ENCODE assay signal across 8 cellular contexts in the genomic region with DNA sequence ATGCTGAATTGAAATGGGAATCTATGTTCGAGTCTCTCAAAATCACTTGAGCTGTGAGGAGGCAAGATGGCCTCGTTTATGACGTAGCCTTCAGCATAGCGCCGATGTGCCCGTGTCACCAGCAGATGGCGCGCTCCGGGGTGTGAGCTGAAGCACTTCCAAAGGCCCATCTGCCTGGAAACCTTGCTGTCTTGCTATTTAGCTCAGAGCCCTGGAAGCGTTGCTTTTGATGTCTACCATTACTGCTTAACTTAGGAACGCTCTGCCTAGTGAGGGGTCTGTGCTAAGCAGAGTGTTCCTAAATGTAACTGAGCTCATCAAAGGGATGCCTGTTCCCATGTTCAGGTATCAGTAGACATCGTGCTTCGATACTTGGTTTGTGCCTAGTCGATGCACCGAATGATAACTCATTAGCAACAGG.
DNase-seq lines count a peak whose midpoint lies in the region; ATAC-seq and TF ChIP-seq lines count a peak whose summit lies in the region.

No MANE protein-coding gene starts in this region.

- TF ChIP-seq EP300 in esophagus muscularis mucosa (IDR thresholded peaks at IDR 0.05) (no peak), neural cell (conservative IDR thresholded peaks at IDR 0.05; ENCODE audit: poor library complexity, severe bottlenecking) (no peak), stomach (IDR thresholded peaks at IDR 0.05) (no peak)

- ATAC-seq in GM19351 (IDR thresholded peaks at IDR 0.05; ENCODE audit: unreplicated experiment) (peak; percentile 92), HG03469 (IDR thresholded peaks at IDR 0.05; ENCODE audit: unreplicated experiment) (peak; percentile 62)

- H3K27me3 ChIP-seq in NT2/D1 (ENCODE audit: insufficient read depth, insufficient read length) = no peaks in the 10 kb centered on the region
- H3K27me3 ChIP-seq in esophagus muscularis mucosa = no peaks in the 10 kb centered on the region
- no peaks in the 10 kb centered on the region for H3K27me3 ChIP-seq in neural cell (ENCODE audit: insufficient read depth, low read depth, low read length)
- no peaks in the 10 kb centered on the region for H3K27me3 ChIP-seq in stomach

- H3F3A ChIP-seq in neural cell (ENCODE audit: insufficient read depth, low read length, poor library complexity, severe bottlenecking) = no peaks in the 10 kb centered on the region

- H3K36me3 ChIP-seq in NT2/D1 (ENCODE audit: insufficient read depth, insufficient read length, low read length) = no peaks in the 10 kb centered on the region
- no peaks in the 10 kb centered on the region for H3K36me3 ChIP-seq in esophagus muscularis mucosa
- no peaks in the 10 kb centered on the region for H3K36me3 ChIP-seq in neural cell (ENCODE audit: insufficient read depth, low read length)
- H3K36me3 ChIP-seq in stomach = no peaks in the 10 kb centered on the region

- WGBS in esophagus muscularis mucosa = 40% methylated on average over 14 of the region's 15 CpGs
- 30 to 43% (median 35%) methylated on average over 15 of the region's 15 CpGs for WGBS in stomach, 5 donors

- no peaks in the 10 kb centered on the region for H3K9me3 ChIP-seq in NT2/D1 (ENCODE audit: insufficient read depth, low read length)
- H3K9me3 ChIP-seq in esophagus muscularis mucosa = no peaks in the 10 kb centered on the region
- H3K9me3 ChIP-seq in neural cell (ENCODE audit: low read length) = no peaks in the 10 kb centered on the region
- H3K9me3 ChIP-seq in stomach = no peaks in the 10 kb centered on the region

- TF ChIP-seq POLR2A in esophagus muscularis mucosa (IDR thresholded peaks at IDR 0.05; ENCODE audit: low read depth) = no peak
- TF ChIP-seq POLR2A in stomach (IDR thresholded peaks at IDR 0.05) = no peak

- TF ChIP-seq CTCF in esophagus muscularis mucosa (IDR thresholded peaks at IDR 0.05) = peak; percentile 45 to 57 (median 46)
- peak; percentile 73 for TF ChIP-seq CTCF in neural cell (IDR thresholded peaks at IDR 0.05; ENCODE audit: poor library complexity, severe bottlenecking)
- TF ChIP-seq CTCF in stomach (IDR thresholded peaks at IDR 0.05) = peak in 5 of 7 experiments; percentile 46 to 65 (median 56)

- H4K20me1 ChIP-seq in neural cell (ENCODE audit: insufficient read depth) = no peaks in the 10 kb centered on the region

- no peak overlapping the region for H3K27ac ChIP-seq in esophagus muscularis mucosa (replicated peaks in 1 of 4)
- no peak overlapping the region for H3K27ac ChIP-seq in neural cell (ENCODE audit: low read length)
- H3K27ac ChIP-seq in stomach = no peak overlapping the region

- DNase-seq in C1 segment of cervical spinal cord (lab: John Stamatoyannopoulos, UW) = peak in 10 of 14 donors; percentile 3 to 57 (median 22)
- DNase-seq in NT2/D1 (ENCODE audit: low read depth, low spot score) = peak; percentile 69
- DNase-seq in activated T-cell treated with anti-CD3 and anti-CD28 coated beads for 24 hours (ENCODE audit: low read depth) = peak; percentile 53
- DNase-seq in esophagus muscularis mucosa (ENCODE audit: extremely low spot score) = peak; percentile 91
- DNase-seq in stomach = peak; percentile 75

- no peak overlapping the region for H2AFZ ChIP-seq in neural cell (ENCODE audit: low read depth, low read length)

- H3K4me3 ChIP-seq in NT2/D1 (ENCODE audit: insufficient read length, low read depth) (no peak overlapping the region), esophagus muscularis mucosa (no peak overlapping the region), neural cell (ENCODE audit: low read length) (no peak overlapping the region), stomach (no peak overlapping the region)

- H3K9me2 ChIP-seq in neural cell (ENCODE audit: insufficient read depth, low read length) = no peaks in the 10 kb centered on the region

- H3K79me2 ChIP-seq in neural cell (replicated peaks; ENCODE audit: insufficient read depth, low read length) = no peaks in the 10 kb centered on the region

- H3K4me1 ChIP-seq in NT2/D1 (ENCODE audit: insufficient read depth, insufficient read length) (no peaks in the 10 kb centered on the region), esophagus muscularis mucosa (peaks cover 0 to 13% (median 12%) of the 10 kb centered on the region in 4 donors), stomach (peaks cover 0 to 3% (median 0%) of the 10 kb centered on the region in 4 donors)

- no peak overlapping the region for H3K4me2 ChIP-seq in neural cell (ENCODE audit: low read length)

- intact Hi-C loops in esophagus muscularis mucosa (cut with DNase I) (loop anchor here (5.0 kb wide), 1 partner anchor 113 kb away; no protein-coding TSS in a partner anchor), stomach (cut with DNase I; ENCODE audit: low total_unique reads) (loop anchor here (5.0 kb wide), 1 partner anchor 113 kb away; no protein-coding TSS in a partner anchor)

- H3K9ac ChIP-seq in NT2/D1 (ENCODE audit: insufficient read length, low read depth) = no peak overlapping the region
- no peak overlapping the region for H3K9ac ChIP-seq in neural cell (ENCODE audit: low read length)

- peak; percentile 57 for TF ChIP-seq RAD21 in neural cell (conservative IDR thresholded peaks at IDR 0.05)

TF ChIP-seq in neural cell, 6 proteins besides CTCF, POLR2A, EP300 and RAD21:
- TF ChIP-seq SMC3 (conservative IDR thresholded peaks at IDR 0.05; ENCODE audit: poor library complexity) (peak; percentile 73), EZH2 (IDR thresholded peaks at IDR 0.05; ENCODE audit: borderline replicate concordance, insufficient read depth, low read length, poor library complexity, severe bottlenecking) (no peak), TAF1 (IDR thresholded peaks at IDR 0.05; ENCODE audit: low read depth) (no peak), POLR2AphosphoS5 (IDR thresholded peaks at IDR 0.05) (no peak), MXI1 (conservative IDR thresholded peaks at IDR 0.05; ENCODE audit: poor library complexity, severe bottlenecking) (no peak)
- TF ChIP-seq, protein P1, sequence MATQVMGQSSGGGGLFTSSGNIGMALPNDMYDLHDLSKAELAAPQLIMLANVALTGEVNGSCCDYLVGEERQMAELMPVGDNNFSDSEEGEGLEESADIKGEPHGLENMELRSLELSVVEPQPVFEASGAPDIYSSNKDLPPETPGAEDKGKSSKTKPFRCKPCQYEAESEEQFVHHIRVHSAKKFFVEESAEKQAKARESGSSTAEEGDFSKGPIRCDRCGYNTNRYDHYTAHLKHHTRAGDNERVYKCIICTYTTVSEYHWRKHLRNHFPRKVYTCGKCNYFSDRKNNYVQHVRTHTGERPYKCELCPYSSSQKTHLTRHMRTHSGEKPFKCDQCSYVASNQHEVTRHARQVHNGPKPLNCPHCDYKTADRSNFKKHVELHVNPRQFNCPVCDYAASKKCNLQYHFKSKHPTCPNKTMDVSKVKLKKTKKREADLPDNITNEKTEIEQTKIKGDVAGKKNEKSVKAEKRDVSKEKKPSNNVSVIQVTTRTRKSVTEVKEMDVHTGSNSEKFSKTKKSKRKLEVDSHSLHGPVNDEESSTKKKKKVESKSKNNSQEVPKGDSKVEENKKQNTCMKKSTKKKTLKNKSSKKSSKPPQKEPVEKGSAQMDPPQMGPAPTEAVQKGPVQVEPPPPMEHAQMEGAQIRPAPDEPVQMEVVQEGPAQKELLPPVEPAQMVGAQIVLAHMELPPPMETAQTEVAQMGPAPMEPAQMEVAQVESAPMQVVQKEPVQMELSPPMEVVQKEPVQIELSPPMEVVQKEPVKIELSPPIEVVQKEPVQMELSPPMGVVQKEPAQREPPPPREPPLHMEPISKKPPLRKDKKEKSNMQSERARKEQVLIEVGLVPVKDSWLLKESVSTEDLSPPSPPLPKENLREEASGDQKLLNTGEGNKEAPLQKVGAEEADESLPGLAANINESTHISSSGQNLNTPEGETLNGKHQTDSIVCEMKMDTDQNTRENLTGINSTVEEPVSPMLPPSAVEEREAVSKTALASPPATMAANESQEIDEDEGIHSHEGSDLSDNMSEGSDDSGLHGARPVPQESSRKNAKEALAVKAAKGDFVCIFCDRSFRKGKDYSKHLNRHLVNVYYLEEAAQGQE (IDR thresholded peaks at IDR 0.05; ENCODE audit: borderline replicate concordance) = no peak

Comparison
In these comparisons a context has a peak if more than half of its experiments do, and no peak if none do; other contexts are left out.
1. DNase-seq: peak in every context shown above with its lines; median percentile 91 in esophagus muscularis mucosa; 75 in stomach; 69 in NT2/D1; 53 in activated T-cell treated with anti-CD3 and anti-CD28 coated beads for 24 hours; 22 in C1 segment of cervical spinal cord.